In the genomic region with DNA sequence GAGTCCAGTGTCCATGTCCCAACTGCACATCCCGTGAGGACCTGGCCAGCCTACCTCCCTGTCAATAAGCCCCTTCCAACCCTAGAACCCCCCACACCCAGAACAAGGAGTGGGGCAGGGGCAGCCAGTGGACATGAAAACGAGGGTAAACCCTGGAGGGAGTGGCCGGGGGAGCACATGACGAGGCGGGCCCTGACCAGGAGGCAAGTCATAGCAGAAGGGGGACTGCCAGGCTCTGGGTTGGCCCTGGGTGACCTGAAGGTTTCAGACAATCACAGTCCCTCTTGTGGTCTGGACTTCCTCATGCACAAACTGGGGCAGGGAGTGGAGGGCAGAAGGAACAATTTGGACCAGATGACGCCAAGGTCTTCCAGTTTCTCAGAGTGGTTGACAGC, we compare ENCODE assay signal across 28 cellular contexts.
DNase-seq lines count a peak whose midpoint lies in the region; ATAC-seq and TF ChIP-seq lines count a peak whose summit lies in the region.
"Had no signal": no experiment of that assay in that cellular context is flagged by ENCODE, and none has a peak within 500 bp of the region (broad histone marks: within the 10 kb centered on the region; RNA-seq: fewer than 3 reads in every experiment).

No MANE protein-coding gene starts in this region.

- WGBS in suprapubic skin, result 83% methylated on average over 5 of the region's 6 CpGs

- no peaks in the 10 kb centered on the region for H4K20me1 ChIP-seq in HCT116 (ENCODE audit: insufficient read depth)

- no peaks in the 10 kb centered on the region for H3K79me2 ChIP-seq in HCT116 (ENCODE audit: insufficient read depth, low read length)

- H3K27me3 ChIP-seq in HCT116 (ENCODE audit: insufficient read depth, low read length) (no peaks in the 10 kb centered on the region; the same call in none of the 2 replicates), suprapubic skin (peaks cover 5% of the 10 kb centered on the region)
- H3K27me3 ChIP-seq: brain microvascular endothelial cell, sigmoid colon had no signal

- POLR2A ChIA-PET in HCT116 (lab: Charles Lee), result no interaction called here

- no peak for TF ChIP-seq EP300 in suprapubic skin (IDR thresholded peaks at IDR 0.05)

- intact Hi-C loops in HCT116 (cut with micrococcal nuclease), result no loop called here

- TF ChIP-seq RAD21 in HCT116 (IDR thresholded peaks at IDR 0.05; ENCODE audit: low read depth), result no peak

- no peak overlapping the region for H2AFZ ChIP-seq in HCT116 (ENCODE audit: low read depth, low read length, poor library complexity, severe bottlenecking)

- no peak for TF ChIP-seq POLR2A in HCT116 (IDR thresholded peaks at IDR 0.05; ENCODE audit: borderline replicate concordance, extremely low read depth, insufficient read depth, insufficient read length)
- TF ChIP-seq POLR2A in suprapubic skin (IDR thresholded peaks at IDR 0.05), result no peak

- DNase-seq in HCT116 (ENCODE audit: low read depth, low spot score) (no peak), MV-4-11 (lab: John Stamatoyannopoulos, UW) (peak; percentile 13), islet precursor cell (peak; percentile 50), suprapubic skin (ENCODE audit: low spot score in 2 of 2) (peak; percentile 55 to 74), superior temporal gyrus (ENCODE audit: extremely low spot score) (no peak), NCI-H446 (lab: John Stamatoyannopoulos, UW) (no peak), DMS79 treated with DMSO at 0.1 percent for 48 hours (lab: John Stamatoyannopoulos, UW) (no peak)
- DNase-seq: activated CD4-positive, alpha-beta T cell treated with anti-CD3 and anti-CD28 coated beads, Interleukin-2, amount 50 U/mL, for 1 hour; activated naive CD4-positive, alpha-beta T cell treated with Interleukin-2 at 50 U/mL for 16 hours; activated T-cell treated with anti-CD3 and anti-CD28 coated beads, Interleukin-2, amount 50 U/mL, for 48 hours; amniotic stem cell; brain microvascular endothelial cell; COR-L47; NCI-H1436; NCI-H2081 treated with DMSO at 0.1 percent for 48 hours; NCI-H2227 treated with DMSO at 0.1 percent for 48 hours; NCI-H526 treated with DMSO at 0.1 percent for 48 hours; SIG-M5; stimulated activated CD4-positive, alpha-beta T cell treated with anti-CD3 and anti-CD28 coated beads, Interleukin-12 subunit alpha, Interleukin-12 subunit beta, amount 100 ng/mL, for 4 hours; stimulated activated CD4-positive, alpha-beta T cell treated with anti-CD3 and anti-CD28 coated beads, Interleukin-2, amount 100 ng/mL, for 48 hours; stimulated activated naive CD8-positive, alpha-beta T cell treated with anti-CD3 and anti-CD28 coated beads, Interleukin-15, amount 100 ng/mL, for 72 hours had no signal

- H3K4me2 ChIP-seq in HCT116 (ENCODE audit: low read length), result peak overlapping the region; percentile 29; the same call in 1 of the 2 replicates

- CTCF ChIA-PET in HCT116 (lab: Charles Lee), result no interaction called here

- TF ChIP-seq CTCF in HCT116 (IDR thresholded peaks at IDR 0.05 in 2 of 3, conservative IDR thresholded peaks at IDR 0.05 in 1 of 3; ENCODE audit: borderline replicate concordance in 1 of 3, insufficient read depth in 1 of 3, low read depth in 2 of 3, low read length in 2 of 3) (no peak), suprapubic skin (IDR thresholded peaks at IDR 0.05) (no peak)

- RAD21 ChIA-PET in HCT116 (lab: Charles Lee; ENCODE audit: low non-redundant PET in 1 of 2, low total read pairs in 2 of 2, uncharacterized antibody in 2 of 2, unreplicated experiment in 2 of 2), result interaction anchor here in 1 of 2 experiments (0.6 kb wide), 1 partner anchor 115 kb away, joined by 3 read pairs; no protein-coding TSS in a partner anchor

- BruUV-seq in HCT116 (replicated peaks; lab: Mats Ljungman, UMichigan), result no TSS peak

- H3K9me2 ChIP-seq in HCT116 (ENCODE audit: insufficient read depth), result no peaks in the 10 kb centered on the region

- no peak for ATAC-seq in HCT116
- ATAC-seq: left lung, T-cell had no signal

- no peaks in the 10 kb centered on the region for H3K36me3 ChIP-seq in HCT116 (ENCODE audit: control insufficient read depth in 1 of 2, insufficient read depth in 2 of 2, low read length in 2 of 2)
- H3K36me3 ChIP-seq in suprapubic skin, result no peaks in the 10 kb centered on the region
- H3K36me3 ChIP-seq: brain microvascular endothelial cell, left lung, sigmoid colon, tibial nerve had no signal

- peaks cover 6 to 12% of the 10 kb centered on the region in 2 experiments; a peak in 3 of 4 replicates for H3K4me1 ChIP-seq in HCT116 (ENCODE audit: control insufficient read depth in 1 of 2, insufficient read depth in 2 of 2, low read length in 2 of 2)
- H3K4me1 ChIP-seq in suprapubic skin, result no peaks in the 10 kb centered on the region
- H3K4me1 ChIP-seq: left lung, sigmoid colon, tibial nerve had no signal

- H3K4me3 ChIP-seq in HCT116 (replicated peaks in 1 of 2; ENCODE audit: low read depth in 1 of 2, low read length in 2 of 2) (no peak overlapping the region), suprapubic skin (no peak overlapping the region)
- H3K4me3 ChIP-seq: left lung, sigmoid colon, tibial nerve had no signal

- no peak overlapping the region for H3K9ac ChIP-seq in HCT116 (ENCODE audit: low read length)

- H3K27ac ChIP-seq in HCT116 (ENCODE audit: low read depth, low read length) (no peak overlapping the region), suprapubic skin (no peak overlapping the region)
- H3K27ac ChIP-seq: brain microvascular endothelial cell, C4-2B, epithelial cell of prostate, HL-60, left lung, sigmoid colon, tibial nerve had no signal

- no peaks in the 10 kb centered on the region for H3K9me3 ChIP-seq in HCT116 (ENCODE audit: control insufficient read depth in 1 of 2, insufficient read depth in 1 of 2, low read depth in 1 of 2, low read length in 2 of 2)
- no peaks in the 10 kb centered on the region for H3K9me3 ChIP-seq in suprapubic skin
- H3K9me3 ChIP-seq: left lung, sigmoid colon, tibial nerve had no signal

TF ChIP-seq in HCT116, 20 proteins besides CTCF, POLR2A, EP300 and RAD21:
- TF ChIP-seq, protein P1, sequence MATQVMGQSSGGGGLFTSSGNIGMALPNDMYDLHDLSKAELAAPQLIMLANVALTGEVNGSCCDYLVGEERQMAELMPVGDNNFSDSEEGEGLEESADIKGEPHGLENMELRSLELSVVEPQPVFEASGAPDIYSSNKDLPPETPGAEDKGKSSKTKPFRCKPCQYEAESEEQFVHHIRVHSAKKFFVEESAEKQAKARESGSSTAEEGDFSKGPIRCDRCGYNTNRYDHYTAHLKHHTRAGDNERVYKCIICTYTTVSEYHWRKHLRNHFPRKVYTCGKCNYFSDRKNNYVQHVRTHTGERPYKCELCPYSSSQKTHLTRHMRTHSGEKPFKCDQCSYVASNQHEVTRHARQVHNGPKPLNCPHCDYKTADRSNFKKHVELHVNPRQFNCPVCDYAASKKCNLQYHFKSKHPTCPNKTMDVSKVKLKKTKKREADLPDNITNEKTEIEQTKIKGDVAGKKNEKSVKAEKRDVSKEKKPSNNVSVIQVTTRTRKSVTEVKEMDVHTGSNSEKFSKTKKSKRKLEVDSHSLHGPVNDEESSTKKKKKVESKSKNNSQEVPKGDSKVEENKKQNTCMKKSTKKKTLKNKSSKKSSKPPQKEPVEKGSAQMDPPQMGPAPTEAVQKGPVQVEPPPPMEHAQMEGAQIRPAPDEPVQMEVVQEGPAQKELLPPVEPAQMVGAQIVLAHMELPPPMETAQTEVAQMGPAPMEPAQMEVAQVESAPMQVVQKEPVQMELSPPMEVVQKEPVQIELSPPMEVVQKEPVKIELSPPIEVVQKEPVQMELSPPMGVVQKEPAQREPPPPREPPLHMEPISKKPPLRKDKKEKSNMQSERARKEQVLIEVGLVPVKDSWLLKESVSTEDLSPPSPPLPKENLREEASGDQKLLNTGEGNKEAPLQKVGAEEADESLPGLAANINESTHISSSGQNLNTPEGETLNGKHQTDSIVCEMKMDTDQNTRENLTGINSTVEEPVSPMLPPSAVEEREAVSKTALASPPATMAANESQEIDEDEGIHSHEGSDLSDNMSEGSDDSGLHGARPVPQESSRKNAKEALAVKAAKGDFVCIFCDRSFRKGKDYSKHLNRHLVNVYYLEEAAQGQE (IDR thresholded peaks at IDR 0.05; ENCODE audit: low read depth), result no peak
- no peak for TF ChIP-seq ZNF274 (IDR thresholded peaks at IDR 0.05; ENCODE audit: low read depth, low read length)

Comparison
In these comparisons a context has a peak if more than half of its experiments do, and no peak if none do; other contexts are left out.
1. DNase-seq: peak in MV-4-11 (single experiment), islet precursor cell (single experiment) and suprapubic skin (2 of 2); none in HCT116 (single experiment), superior temporal gyrus (single experiment), NCI-H446 (0 of 2) and DMS79 treated with DMSO at 0.1 percent for 48 hours (single experiment).